22 cellular contexts compared by ENCODE assay signal in genomic region chr11:29996016-29996415, GRCh38. TPM values are rescaled to one million over a fixed set of nuclear protein-coding genes. Genes with fewer than 3 reads are reported as not detected.
DNase-seq lines count a peak whose midpoint lies in the region; ATAC-seq and TF ChIP-seq lines count a peak whose summit lies in the region.
"Had no signal": no experiment of that assay in that cellular context is flagged by ENCODE, and none has a peak within 500 bp of the region (broad histone marks: within the 10 kb centered on the region; RNA-seq: fewer than 3 reads in every experiment).

No MANE protein-coding gene starts in this region.

- H3K4me2 ChIP-seq in mesenchymal stem cell (ENCODE audit: low read length, poor library complexity, severe bottlenecking), result no peak overlapping the region

- no peak overlapping the region for H3K27ac ChIP-seq in mesenchymal stem cell (ENCODE audit: low read length, poor library complexity, severe bottlenecking)
- H3K27ac ChIP-seq: body of pancreas, epithelial cell of prostate, SJCRH30, upper lobe of right lung had no signal

- DNase-seq in NCI-H345 (lab: John Stamatoyannopoulos, UW) (no peak), nephron progenitor cell (no peak), mesenchymal stem cell (no peak)
- DNase-seq in activated CD4-positive, alpha-beta memory T cell treated with anti-CD3 and anti-CD28 coated beads for 36 hours, result no peak
- DNase-seq: activated CD4-positive, alpha-beta T cell treated with anti-CD3 and anti-CD28 coated beads for 36 hours; body of pancreas; naive thymus-derived CD4-positive, alpha-beta T cell; NCI-H146; NCI-H446 treated with DMSO at 0.1 percent for 48 hours; SJCRH30; stimulated activated naive CD8-positive, alpha-beta T cell treated with anti-CD3 and anti-CD28 coated beads, Interleukin-15, Interleukin-2, amounts not matched to agents 100 U/mL and 50 U/mL, for 24 hours; T1000; upper lobe of right lung had no signal

- H3K27me3 Mint-ChIP-seq in nephron progenitor cell (ENCODE audit: low read depth, poor library complexity), result no peaks in the 10 kb centered on the region
- no peaks in the 10 kb centered on the region for H3K27me3 Mint-ChIP-seq in activated CD4-positive, alpha-beta memory T cell treated with anti-CD3 and anti-CD28 coated beads for 36 hours
- H3K27me3 Mint-ChIP-seq: activated CD4-positive, alpha-beta T cell treated with anti-CD3 and anti-CD28 coated beads for 36 hours; naive thymus-derived CD4-positive, alpha-beta T cell had no signal

- no peak overlapping the region for H3K4me3 ChIP-seq in mesenchymal stem cell (ENCODE audit: insufficient read depth in 1 of 2, low read depth in 1 of 2, low read length in 2 of 2)
- H3K4me3 ChIP-seq: body of pancreas, SJCRH30, upper lobe of right lung had no signal

- H3K27ac Mint-ChIP-seq in nephron progenitor cell, result no peak overlapping the region
- H3K27ac Mint-ChIP-seq in activated CD4-positive, alpha-beta memory T cell treated with anti-CD3 and anti-CD28 coated beads for 36 hours, result no peak overlapping the region
- H3K27ac Mint-ChIP-seq: activated CD4-positive, alpha-beta T cell treated with anti-CD3 and anti-CD28 coated beads for 36 hours; activated naive CD4-positive, alpha-beta T cell treated with anti-CD3 and anti-CD28 coated beads, Interleukin-2, amount 50 U/mL, for 24 hours; naive thymus-derived CD4-positive, alpha-beta T cell had no signal

- no peak overlapping the region for H3K18ac ChIP-seq in mesenchymal stem cell (ENCODE audit: low read depth in 1 of 2, low read length in 2 of 2)

- H3K27me3 ChIP-seq in mesenchymal stem cell (ENCODE audit: control insufficient read depth in 1 of 2, insufficient read depth in 1 of 2, low read length in 2 of 2), result no peaks in the 10 kb centered on the region
- H3K27me3 ChIP-seq: body of pancreas, upper lobe of right lung had no signal

- POLR2A ChIA-PET in activated CD4-positive, alpha-beta memory T cell treated with anti-CD3 and anti-CD28 coated beads for 36 hours (lab: Charles Lee), result no interaction called here

- H3K4me1 ChIP-seq in mesenchymal stem cell (ENCODE audit: control insufficient read depth, insufficient read depth, low read depth, low read length), result no peaks in the 10 kb centered on the region
- H3K4me1 ChIP-seq: body of pancreas, SJCRH30, upper lobe of right lung had no signal

- H2AFZ ChIP-seq in mesenchymal stem cell (ENCODE audit: low read depth, low read length), result no peak overlapping the region

- H3K4ac ChIP-seq in mesenchymal stem cell (ENCODE audit: low read depth in 1 of 2, low read length in 2 of 2), result no peak overlapping the region

- TF ChIP-seq CTCF in nephron progenitor cell (IDR thresholded peaks at IDR 0.05), result no peak

- H4K8ac ChIP-seq in mesenchymal stem cell (ENCODE audit: low read length), result no peak overlapping the region

- no peak overlapping the region for H2BK12ac ChIP-seq in mesenchymal stem cell (ENCODE audit: low read length in 2 of 2)

- H3K4me3 Mint-ChIP-seq in nephron progenitor cell, result no peak overlapping the region
- no peak overlapping the region for H3K4me3 Mint-ChIP-seq in activated CD4-positive, alpha-beta memory T cell treated with anti-CD3 and anti-CD28 coated beads for 36 hours
- H3K4me3 Mint-ChIP-seq: activated CD4-positive, alpha-beta T cell treated with anti-CD3 and anti-CD28 coated beads for 36 hours; activated naive CD4-positive, alpha-beta T cell treated with anti-CD3 and anti-CD28 coated beads, Interleukin-2, amount 50 U/mL, for 24 hours; naive thymus-derived CD4-positive, alpha-beta T cell had no signal

- WGBS in mesenchymal stem cell, result 67% methylated on average over 1 of the region's 1 CpG

- no peak overlapping the region for H2BK5ac ChIP-seq in mesenchymal stem cell (ENCODE audit: low read depth, low read length, poor library complexity, severe bottlenecking)

- intact Hi-C loops in activated CD4-positive, alpha-beta memory T cell treated with anti-CD3 and anti-CD28 coated beads for 36 hours (cut with micrococcal nuclease), result no loop called here

- peaks cover 3% of the 10 kb centered on the region for H3K9me3 Mint-ChIP-seq in nephron progenitor cell
- no peaks in the 10 kb centered on the region for H3K9me3 Mint-ChIP-seq in activated CD4-positive, alpha-beta memory T cell treated with anti-CD3 and anti-CD28 coated beads for 36 hours
- H3K9me3 Mint-ChIP-seq: activated naive CD4-positive, alpha-beta T cell treated with anti-CD3 and anti-CD28 coated beads, Interleukin-2, amount 50 U/mL, for 24 hours had no signal

- no peak overlapping the region for H3K23ac ChIP-seq in mesenchymal stem cell (ENCODE audit: low read length in 2 of 2)

- CTCF ChIA-PET in activated CD4-positive, alpha-beta memory T cell treated with anti-CD3 and anti-CD28 coated beads for 36 hours (lab: Charles Lee), result no interaction called here

- H2BK15ac ChIP-seq in mesenchymal stem cell (ENCODE audit: low read depth, poor library complexity, severe bottlenecking), result no peak overlapping the region

- ATAC-seq in GM18517 (IDR thresholded peaks at IDR 0.05; ENCODE audit: unreplicated experiment), result peak; percentile 71
- ATAC-seq in GM19468 (IDR thresholded peaks at IDR 0.05; ENCODE audit: extremely low read depth, unreplicated experiment), result peak; percentile 81
- ATAC-seq in HG02798 (IDR thresholded peaks at IDR 0.05; ENCODE audit: poor library complexity, unreplicated experiment), result peak; percentile 78
- ATAC-seq in HG03442 (IDR thresholded peaks at IDR 0.05; ENCODE audit: unreplicated experiment), result peak; percentile 93
- ATAC-seq: activated CD4-positive, alpha-beta T cell treated with anti-CD3 and anti-CD28 coated beads for 36 hours; body of pancreas; naive thymus-derived CD4-positive, alpha-beta T cell; stimulated activated naive CD8-positive, alpha-beta T cell treated with anti-CD3 and anti-CD28 coated beads, Interleukin-15, Interleukin-2, amounts not matched to agents 100 U/mL and 50 U/mL, for 24 hours; upper lobe of right lung had no signal

- no peak overlapping the region for H3K14ac ChIP-seq in mesenchymal stem cell (ENCODE audit: low read length in 2 of 2)

- H2BK120ac ChIP-seq in mesenchymal stem cell (ENCODE audit: low read depth, low read length), result no peak overlapping the region

- no peak overlapping the region for H3K9ac ChIP-seq in mesenchymal stem cell (ENCODE audit: low read length)

- H3K36me3 ChIP-seq in mesenchymal stem cell (ENCODE audit: control insufficient read depth in 1 of 2, insufficient read depth in 2 of 2, low read depth in 1 of 2, low read length in 2 of 2), result no peaks in the 10 kb centered on the region
- H3K36me3 ChIP-seq: SJCRH30, upper lobe of right lung had no signal

- no peaks in the 10 kb centered on the region for H3K4me1 Mint-ChIP-seq in nephron progenitor cell
- H3K4me1 Mint-ChIP-seq in activated CD4-positive, alpha-beta memory T cell treated with anti-CD3 and anti-CD28 coated beads for 36 hours (ENCODE audit: low read depth), result no peaks in the 10 kb centered on the region
- H3K4me1 Mint-ChIP-seq: activated CD4-positive, alpha-beta T cell treated with anti-CD3 and anti-CD28 coated beads for 36 hours; activated naive CD4-positive, alpha-beta T cell treated with anti-CD3 and anti-CD28 coated beads, Interleukin-2, amount 50 U/mL, for 24 hours; naive thymus-derived CD4-positive, alpha-beta T cell had no signal

- H3K79me1 ChIP-seq in mesenchymal stem cell (replicated peaks; ENCODE audit: low read length, poor library complexity, severe bottlenecking), result no peaks in the 10 kb centered on the region

- no peaks in the 10 kb centered on the region for H3K36me3 Mint-ChIP-seq in nephron progenitor cell (ENCODE audit: low read depth)
- no peaks in the 10 kb centered on the region for H3K36me3 Mint-ChIP-seq in activated CD4-positive, alpha-beta memory T cell treated with anti-CD3 and anti-CD28 coated beads for 36 hours
- H3K36me3 Mint-ChIP-seq: activated naive CD4-positive, alpha-beta T cell treated with anti-CD3 and anti-CD28 coated beads, Interleukin-2, amount 50 U/mL, for 24 hours; naive thymus-derived CD4-positive, alpha-beta T cell had no signal

- no peak overlapping the region for H2AK5ac ChIP-seq in mesenchymal stem cell (ENCODE audit: low read length, severe bottlenecking)

- peaks cover 7% of the 10 kb centered on the region for H3K9me3 ChIP-seq in mesenchymal stem cell (ENCODE audit: control insufficient read depth, low read length)
- H3K9me3 ChIP-seq: body of pancreas, SJCRH30, upper lobe of right lung had no signal

- no peak overlapping the region for H4K91ac ChIP-seq in mesenchymal stem cell (ENCODE audit: low read length)

RNA-seq across cellular contexts. Expression of gene KCNA4, which starts 20.8 kb away (rescaled TPM):
- polyA plus RNA-seq in mesenchymal stem cell (2013, experiment 1 of 2), result not detected
- not detected for polyA plus RNA-seq in mesenchymal stem cell (2013, experiment 2 of 2)
- total RNA-seq in activated CD4-positive, alpha-beta memory T cell treated with anti-CD3 and anti-CD28 coated beads for 36 hours, result not detected
- total RNA-seq: activated CD4-positive, alpha-beta T cell treated with anti-CD3 and anti-CD28 coated beads for 36 hours; G401; LHCN-M2; naive thymus-derived CD4-positive, alpha-beta T cell; OCI-LY7; SJCRH30 had no signal
- polyA plus RNA-seq: naive thymus-derived CD4-positive, alpha-beta T cell had no signal
